ENCODE assay signal across 26 cellular contexts in the genomic region with DNA sequence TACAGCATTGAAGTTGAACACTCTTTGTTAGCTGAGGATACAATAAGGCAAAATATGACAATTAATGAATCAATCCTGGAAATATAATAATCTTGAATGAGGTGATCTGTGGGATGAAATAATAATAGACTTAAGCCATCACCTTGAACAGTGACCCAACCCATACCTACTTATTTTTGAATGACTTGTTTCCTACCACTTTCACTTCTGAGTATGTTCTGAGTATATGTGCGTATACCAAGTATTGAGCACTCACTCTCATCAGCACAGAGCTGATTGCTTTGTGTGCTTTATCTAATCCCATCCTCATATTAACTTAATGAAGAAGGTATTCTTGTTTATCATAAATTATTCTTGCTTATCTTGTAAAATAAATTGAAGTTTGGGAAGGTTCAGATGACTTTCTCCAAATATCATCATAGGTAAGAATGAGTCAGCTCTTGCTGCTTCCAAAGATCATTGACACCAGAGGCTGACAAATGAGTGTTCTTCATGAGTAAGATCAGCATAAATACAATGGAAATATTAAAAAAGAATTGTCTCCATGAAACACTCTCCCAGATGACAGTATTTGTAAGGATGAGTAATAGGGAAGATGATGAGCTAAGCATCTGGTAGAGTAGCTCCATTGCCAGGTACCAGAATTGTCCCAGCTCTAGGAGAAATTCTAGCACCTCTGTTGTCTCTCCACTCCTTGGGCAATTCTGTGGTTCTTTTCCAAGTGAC.
A peak's percentile ranks its signal among the peaks of the same experiment; 100 is the strongest.
DNase-seq lines count a peak whose midpoint lies in the region; ATAC-seq and TF ChIP-seq lines count a peak whose summit lies in the region.
"Had no signal": no experiment of that assay in that cellular context is flagged by ENCODE, and none has a peak within 500 bp of the region (broad histone marks: within the 10 kb centered on the region; RNA-seq: fewer than 3 reads in every experiment).

No MANE protein-coding gene starts in this region.

- no peak overlapping the region for H3K27ac ChIP-seq in KMS-11
- H3K27ac ChIP-seq: BLaER1 treated with 17β-estradiol and CSF1 and Interleukin-3, amounts not matched to agents 10 nM and 100 nM; ovary; PC-9 had no signal

- H3K9me3 Mint-ChIP-seq in stimulated activated memory B cell treated with anti-CD40 and anti-IgM and Interleukin-4, amounts not matched to agents 10 μg/mL and 1 μg/mL and 100 μg/mL, for 72 hours: no peaks in the 10 kb centered on the region
- H3K9me3 Mint-ChIP-seq: activated naive CD8-positive, alpha-beta T cell treated with anti-CD3 and anti-CD28 coated beads for 36 hours had no signal

- H3K36me3 Mint-ChIP-seq in stimulated activated memory B cell treated with anti-CD40 and anti-IgM and Interleukin-4, amounts not matched to agents 10 μg/mL and 1 μg/mL and 100 μg/mL, for 72 hours: peaks cover 9% of the 10 kb centered on the region
- H3K36me3 Mint-ChIP-seq: activated naive CD8-positive, alpha-beta T cell treated with anti-CD3 and anti-CD28 coated beads for 36 hours had no signal

- TF ChIP-seq CTCF in KMS-11 (conservative IDR thresholded peaks at IDR 0.05; ENCODE audit: low read depth, low read length): no peak

- H3K27me3 Mint-ChIP-seq in stimulated activated memory B cell treated with anti-CD40 and anti-IgM and Interleukin-4, amounts not matched to agents 10 μg/mL and 1 μg/mL and 100 μg/mL, for 72 hours: no peaks in the 10 kb centered on the region

- no peak overlapping the region for H3K4me3 Mint-ChIP-seq in stimulated activated memory B cell treated with anti-CD40 and anti-IgM and Interleukin-4, amounts not matched to agents 10 μg/mL and 1 μg/mL and 100 μg/mL, for 72 hours
- H3K4me3 Mint-ChIP-seq: activated naive CD8-positive, alpha-beta T cell treated with anti-CD3 and anti-CD28 coated beads for 36 hours had no signal

- H2AFZ ChIP-seq in KMS-11 (ENCODE audit: low read depth): no peak overlapping the region
- H2AFZ ChIP-seq: PC-9 had no signal

- no peaks in the 10 kb centered on the region for H3K79me2 ChIP-seq in KMS-11 (ENCODE audit: insufficient read depth, low read depth)

- peaks cover 29% of the 10 kb centered on the region; the same call in 1 of the 2 replicates for H3K27me3 ChIP-seq in KMS-11 (ENCODE audit: insufficient read depth, low read depth)
- H3K27me3 ChIP-seq: BLaER1 treated with 17β-estradiol and CSF1 and Interleukin-3, amounts not matched to agents 10 nM and 100 nM; ovary had no signal

- peak; percentile 64 for ATAC-seq in GM18858 (IDR thresholded peaks at IDR 0.05; ENCODE audit: unreplicated experiment)
- peak; percentile 55 for ATAC-seq in GM21526 (IDR thresholded peaks at IDR 0.05; ENCODE audit: low FRiP score, unreplicated experiment)
- peak; percentile 60 for ATAC-seq in stimulated activated memory B cell treated with anti-CD40 and anti-IgM and Interleukin-4, amounts not matched to agents 10 μg/mL and 1 μg/mL and 100 μg/mL, for 72 hours
- ATAC-seq: left colon had no signal

- peaks cover 6% of the 10 kb centered on the region for H3K4me1 Mint-ChIP-seq in stimulated activated memory B cell treated with anti-CD40 and anti-IgM and Interleukin-4, amounts not matched to agents 10 μg/mL and 1 μg/mL and 100 μg/mL, for 72 hours
- H3K4me1 Mint-ChIP-seq: activated naive CD8-positive, alpha-beta T cell treated with anti-CD3 and anti-CD28 coated beads for 36 hours had no signal

- no peaks in the 10 kb centered on the region for H3K36me3 ChIP-seq in KMS-11 (ENCODE audit: insufficient read depth)
- H3K36me3 ChIP-seq: BLaER1 treated with 17β-estradiol and CSF1 and Interleukin-3, amounts not matched to agents 10 nM and 100 nM; ovary had no signal

- DNase-seq in amniotic stem cell (lab: John Stamatoyannopoulos, UW) (no peak), NCI-H1105 (lab: John Stamatoyannopoulos, UW) (no peak), superior temporal gyrus (ENCODE audit: extremely low spot score) (no peak)
- DNase-seq: activated CD4-positive, alpha-beta T cell treated with anti-CD3 and anti-CD28 coated beads for 1 hour; activated effector memory CD4-positive, alpha-beta T cell treated with Interleukin-2 at 50 U/mL for 16 hours; activated naive CD8-positive, alpha-beta T cell treated with anti-CD3 and anti-CD28 coated beads for 36 hours; activated T-cell treated with anti-CD3 and anti-CD28 coated beads for 4 hours; Caco-2; cerebellar nuclear complex; dorsolateral prefrontal cortex; GF-D8; H7; hippocampal formation; left colon; NCI-H1694; NCI-H524; ovary; PC-9; Right ventricle myocardium superior; stimulated activated CD4-positive, alpha-beta T cell treated with anti-CD3 and anti-CD28 coated beads, Interleukin-2, amount 100 ng/mL, for 24 hours; trophoblast cell had no signal

- peak overlapping the region; percentile 52 for H3K4me2 ChIP-seq in KMS-11
- H3K4me2 ChIP-seq: BLaER1 treated with 17β-estradiol and CSF1 and Interleukin-3, amounts not matched to agents 10 nM and 100 nM; PC-9 had no signal

- H3K4me3 ChIP-seq in KMS-11 (IDR thresholded peaks at IDR 0.05; ENCODE audit: insufficient read depth, low read depth, low read length): no peak overlapping the region
- H3K4me3 ChIP-seq: BLaER1 treated with 17β-estradiol and CSF1 and Interleukin-3, amounts not matched to agents 10 nM and 100 nM; dorsolateral prefrontal cortex; ovary; PC-9 had no signal

- H3K9ac ChIP-seq in KMS-11: no peak overlapping the region
- H3K9ac ChIP-seq: BLaER1 treated with 17β-estradiol and CSF1 and Interleukin-3, amounts not matched to agents 10 nM and 100 nM had no signal

- H3K4me1 ChIP-seq in KMS-11 (ENCODE audit: low read depth, poor library complexity, severe bottlenecking): peaks cover 27% of the 10 kb centered on the region
- H3K4me1 ChIP-seq: BLaER1 treated with 17β-estradiol and CSF1 and Interleukin-3, amounts not matched to agents 10 nM and 100 nM; Caco-2 had no signal

- H4K20me1 ChIP-seq in KMS-11 (ENCODE audit: insufficient read depth): no peaks in the 10 kb centered on the region
- H4K20me1 ChIP-seq: BLaER1 treated with 17β-estradiol and CSF1 and Interleukin-3, amounts not matched to agents 10 nM and 100 nM had no signal

- H3K27ac Mint-ChIP-seq in stimulated activated memory B cell treated with anti-CD40 and anti-IgM and Interleukin-4, amounts not matched to agents 10 μg/mL and 1 μg/mL and 100 μg/mL, for 72 hours: no peak overlapping the region
- H3K27ac Mint-ChIP-seq: activated naive CD8-positive, alpha-beta T cell treated with anti-CD3 and anti-CD28 coated beads for 36 hours had no signal
